ENCODE assay signal across 8 cellular contexts in the genomic region with DNA sequence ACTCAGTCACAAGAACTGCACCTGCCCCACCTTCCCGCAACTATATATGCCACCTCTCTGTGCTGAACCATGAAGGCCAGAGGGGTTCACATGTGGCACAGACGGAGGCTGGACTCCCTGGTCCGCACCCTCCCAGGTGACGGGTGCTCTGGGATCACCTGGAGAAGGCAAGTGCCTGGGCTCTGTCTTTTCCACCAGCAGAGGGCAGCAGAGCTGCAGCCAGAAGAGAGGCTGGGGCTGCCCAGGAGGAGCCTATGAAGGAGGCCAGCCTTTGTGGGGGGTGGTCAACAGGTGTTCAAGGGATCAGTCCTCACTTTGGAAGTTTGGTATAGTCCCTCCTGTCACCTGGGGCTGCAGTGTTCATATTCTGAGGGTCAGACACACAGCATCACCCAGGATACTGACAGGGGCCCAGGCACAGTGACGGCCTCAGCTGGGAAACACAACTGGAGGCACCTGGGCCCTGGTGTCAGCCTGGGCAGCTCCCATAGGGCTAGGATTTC. TPM values are rescaled to one million over a fixed set of nuclear protein-coding genes. Genes with fewer than 3 reads are reported as not detected.
DNase-seq lines count a peak whose midpoint lies in the region; ATAC-seq, FAIRE-seq and TF ChIP-seq lines count a peak whose summit lies in the region.

No MANE protein-coding gene starts in this region.

- no peak for TF ChIP-seq EP300 in K562 (IDR thresholded peaks at IDR 0.05; ENCODE audit: low read length)

- no peak overlapping the region for H2BK20ac ChIP-seq in IMR-90 (ENCODE audit: low read depth, low read length)

- no peak overlapping the region for H3K23ac ChIP-seq in IMR-90 (ENCODE audit: low read depth, low read length)

- peak overlapping the region; percentile 61 for H2AK9ac ChIP-seq in IMR-90 (replicated peaks; ENCODE audit: low read depth, low read length, poor library complexity)

- no peaks in the 10 kb centered on the region for H3K9me1 ChIP-seq in IMR-90 (ENCODE audit: insufficient read depth, low read length)
- H3K9me1 ChIP-seq in K562 (ENCODE audit: control insufficient read depth, insufficient read depth, low read length): peaks cover 6% of the 10 kb centered on the region

- no peak overlapping the region for H2BK5ac ChIP-seq in IMR-90 (ENCODE audit: low read depth, low read length, poor library complexity, severe bottlenecking)

- H3K4me3 ChIP-seq in IMR-90 (ENCODE audit: insufficient read depth, low read depth, low read length) (no peak overlapping the region), K562 (no peak overlapping the region)

- H3K9ac ChIP-seq in IMR-90 (ENCODE audit: low read depth, low read length): no peak overlapping the region
- peak overlapping the region in 1 of 2 experiments; percentile 0; a peak in 1 of 4 replicates for H3K9ac ChIP-seq in K562 (ENCODE audit: insufficient read depth in 1 of 2, low read depth in 2 of 2, low read length in 2 of 2)

- 0% methylated on average over 1 of the region's 5 CpGs; no CpG with 5 or more reads in 1 of the 2 experiments for WGBS in IMR-90 (ENCODE audit: extremely low coverage in 2 of 2, insufficient read length in 1 of 2), 2 experiments
- 5% methylated on average over 5 of the region's 5 CpGs for WGBS in K562 (ENCODE audit: insufficient coverage, low coverage, missing lambda C conversion rate)

- no peak overlapping the region for H3K18ac ChIP-seq in IMR-90 (ENCODE audit: low read depth, low read length)

- peak overlapping the region; percentile 70 for H2AFZ ChIP-seq in IMR-90 (replicated peaks; ENCODE audit: low read length, poor library complexity)
- H2AFZ ChIP-seq in K562 (ENCODE audit: low read depth, low read length): no peak overlapping the region

- no peak overlapping the region for H3K4me2 ChIP-seq in IMR-90 (ENCODE audit: low read depth, low read length)
- H3K4me2 ChIP-seq in K562 (ENCODE audit: insufficient read depth, low read length): no peak overlapping the region

- ATAC-seq in IMR-90 (ENCODE audit: low read depth) (peak; percentile 86), K562 (peak; percentile 98), HG02870 (IDR thresholded peaks at IDR 0.05; ENCODE audit: unreplicated experiment) (no peak)

- POLR2A ChIA-PET in IMR-90 (lab: Charles Lee; ENCODE audit: unreplicated experiment): no interaction called here
- POLR2A ChIA-PET in K562 (lab: Yijun Ruan, JAX): interaction anchor here (0.6 to 4.2 kb wide), 26 partner anchors 10 to 276 kb away, joined by 3 to 40 read pairs (median 4); partner anchors contain the start of gene GNAZ

- no TSS peak for BruUV-seq in IMR-90 (replicated peaks; lab: Mats Ljungman, UMichigan)
- no TSS peak for BruUV-seq in K562 (replicated peaks; lab: Mats Ljungman, UMichigan)

- peak; percentile 64 for TF ChIP-seq CTCF in IMR-90 (conservative IDR thresholded peaks at IDR 0.05; ENCODE audit: low read depth, low read length)
- TF ChIP-seq CTCF in K562 (IDR thresholded peaks at IDR 0.05 in 2 of 3, conservative IDR thresholded peaks at IDR 0.05 in 1 of 3; ENCODE audit: insufficient read depth in 2 of 3, low read depth in 1 of 3, low read length in 3 of 3): no peak

- H2BK15ac ChIP-seq in IMR-90 (ENCODE audit: low read depth, low read length): no peak overlapping the region

- H4K20me1 ChIP-seq in IMR-90 (ENCODE audit: insufficient read depth, low read length) (no peaks in the 10 kb centered on the region), K562 (replicated peaks; ENCODE audit: control insufficient read depth, insufficient read depth, low read length) (peaks cover 27% of the 10 kb centered on the region)

- H3K4me1 ChIP-seq in IMR-90 (ENCODE audit: control insufficient read depth, insufficient read depth, low read length) (no peaks in the 10 kb centered on the region), K562 (replicated peaks in 1 of 2; ENCODE audit: control insufficient read depth in 2 of 2, insufficient read depth in 2 of 2, low read length in 2 of 2) (no peaks in the 10 kb centered on the region)

- no peak overlapping the region for H3K4ac ChIP-seq in IMR-90 (ENCODE audit: low read depth, low read length)

- no peaks in the 10 kb centered on the region for H3K9me3 ChIP-seq in IMR-90 (ENCODE audit: control insufficient read depth, insufficient read depth, low read length)
- H3K9me3 ChIP-seq in K562 (replicated peaks; ENCODE audit: control insufficient read depth, insufficient read depth, low read depth, low read length): no peaks in the 10 kb centered on the region

- no peak overlapping the region for H3K14ac ChIP-seq in IMR-90 (replicated peaks; ENCODE audit: low read depth, low read length)

- H2AK5ac ChIP-seq in IMR-90 (ENCODE audit: low read depth, low read length): no peak overlapping the region

- dilution Hi-C loops in IMR-90 (cut with HindIII; ENCODE audit: low sequenced_read_pairs, unreplicated experiment): no loop called here

- in situ Hi-C loops in Caki2 (cut with HindIII; ENCODE audit: low pct_unique_long_range_greater_than_20kb, low sequenced_read_pairs) (no loop called here), IMR-90 (cut with MboI; ENCODE audit: low sequenced_read_pairs) (no loop called here), K562 (cut with MboI) (loop anchor here (5.0 kb wide), 1 partner anchor 279 kb away; no protein-coding TSS in a partner anchor)

- H4K5ac ChIP-seq in IMR-90 (ENCODE audit: low read depth, low read length): no peak overlapping the region

- peak; percentile 85 for FAIRE-seq in K562 (lab: Jason Lieb, UNC)

- H3K36me3 ChIP-seq in IMR-90 (ENCODE audit: control insufficient read depth, insufficient read depth, low read length) (no peaks in the 10 kb centered on the region), K562 (ENCODE audit: control insufficient read depth, insufficient read depth, low read length) (no peaks in the 10 kb centered on the region)

- TF ChIP-seq POLR2A in IMR-90 (IDR thresholded peaks at IDR 0.05; ENCODE audit: low read depth, low read length) (no peak), K562 (conservative IDR thresholded peaks at IDR 0.05) (no peak)

- no peak overlapping the region for H4K91ac ChIP-seq in IMR-90 (ENCODE audit: insufficient read depth, low read depth, low read length)

- H3K27me3 ChIP-seq in IMR-90 (ENCODE audit: control insufficient read depth, insufficient read depth, low read length): peaks cover 1% of the 10 kb centered on the region
- peaks cover 0 to 8% of the 10 kb centered on the region in 2 experiments; a peak in 1 of 5 replicates for H3K27me3 ChIP-seq in K562 (ENCODE audit: control insufficient read depth in 2 of 2, insufficient read depth in 2 of 2, low read length in 2 of 2)

- no peaks in the 10 kb centered on the region for H3K79me1 ChIP-seq in IMR-90 (ENCODE audit: low read depth in 1 of 2, low read length in 2 of 2)

- CTCF ChIA-PET in IMR-90 (lab: Yijun Ruan, JAX) (interaction anchor here (0.6 to 1.6 kb wide), 6 partner anchors 9 to 68 kb away, joined by 3 to 7 read pairs (median 4); no protein-coding TSS in a partner anchor), K562 (lab: Yijun Ruan, JAX; ENCODE audit: low intra/inter-chr PET ratio) (interaction anchor here (0.6 to 8.8 kb wide), 31 partner anchors 8 to 647 kb away, joined by 3 to 90 read pairs (median 4); partner anchors contain the start of gene IGLL5)

- intact Hi-C loops in IMR-90 (cut with micrococcal nuclease) (loop anchor here (1.0 to 5.0 kb wide), 4 partner anchors 29 to 279 kb away; no protein-coding TSS in a partner anchor), K562 (cut with micrococcal nuclease) (loop anchor here (1.0 to 10.0 kb wide), 7 partner anchors 29 to 436 kb away; no protein-coding TSS in a partner anchor)

- DNase-seq in Caki2 (ENCODE audit: low read depth) (peak; percentile 33), IMR-90 (peak; percentile 31), T-helper 22 cell (ENCODE audit: low read depth) (peak; percentile 27), K562 (ENCODE audit: extremely low read depth in 1 of 4, low spot score in 3 of 4) (peak; percentile 94 to 100 (median 98)), inferior parietal cortex (ENCODE audit: extremely low spot score) (peak; percentile 68), mesenteric fat pad (ENCODE audit: low spot score) (no peak)
- DNase-seq in stimulated activated CD4-positive, alpha-beta T cell treated with anti-CD3 and anti-CD28 coated beads, Interleukin-1b, Interleukin-23, amount 100 ng/mL, for 1 hour (ENCODE audit: low read depth in 2 of 2): peak; percentile 17 to 49

- no peak overlapping the region for H4K8ac ChIP-seq in IMR-90 (ENCODE audit: low read depth in 2 of 2, low read length in 2 of 2)

- H3K56ac ChIP-seq in IMR-90 (ENCODE audit: extremely low read depth, insufficient read depth, low read length): no peak overlapping the region

- TF ChIP-seq RAD21 in IMR-90 (IDR thresholded peaks at IDR 0.05; ENCODE audit: low read length): peak; percentile 62
- no peak for TF ChIP-seq RAD21 in K562 (CRISPR knock-in tag; conservative IDR thresholded peaks at IDR 0.05 in 1 of 2, IDR thresholded peaks at IDR 0.05 in 1 of 2)

- no peak overlapping the region for H3K27ac ChIP-seq in IMR-90 (ENCODE audit: insufficient read depth, low read length)
- no peak overlapping the region for H3K27ac ChIP-seq in K562 (ENCODE audit: extremely low read depth, low read depth, low read length)

- H2BK120ac ChIP-seq in IMR-90 (ENCODE audit: low read depth, low read length): no peak overlapping the region

- no peaks in the 10 kb centered on the region for H3K79me2 ChIP-seq in K562 (ENCODE audit: control insufficient read depth, insufficient read depth, low read length)

RNA-seq across cellular contexts. Expression of gene IGLL5, which starts 39.2 kb away (rescaled TPM):
- not detected in 2 replicates for total RNA-seq in Caki2 (2014; rRNA removed; shearing (Covaris generic); ENCODE audit: low replicate concordance)
- not detected in 2 replicates for total RNA-seq in IMR-90 (2012; rRNA removed)
- polyA plus RNA-seq in IMR-90 (2012; rRNA removed): not detected in 2 replicates
- polyA plus RNA-seq in IMR-90 (2012; cell fraction: cytosol; rRNA removed): not detected in 2 replicates
- not detected in 2 replicates for polyA plus RNA-seq in IMR-90 (2012; cell fraction: nucleus; rRNA removed; ENCODE audit: low replicate concordance)
- not detected in 2 replicates for total RNA-seq in K562 (2011; cell fraction: chromatin; rRNA removed; ENCODE audit: low replicate concordance)
- not detected in 2 replicates for total RNA-seq in K562 (2011; cell fraction: nucleolus; rRNA removed)
- total RNA-seq in K562 (2011; cell fraction: nucleoplasm; rRNA removed): not detected in 2 replicates
- total RNA-seq in K562 (2014; rRNA removed): not detected in 2 replicates
- total RNA-seq in K562 (2014; rRNA removed; fragmentation: Illumina TruSeq; extraction: Trizol): not detected in 2 replicates
- total RNA-seq in K562 (2015; rRNA removed; fragmentation: Illumina TruSeq; extraction: Trizol): not detected in 2 replicates
- not detected in 2 replicates for total RNA-seq in K562 (2021)
- not detected in 2 replicates for polyA plus RNA-seq in K562 (2011; rRNA removed)
- polyA plus RNA-seq in K562 (2011; cell fraction: cytosol; rRNA removed): not detected in 2 replicates
- not detected in 2 replicates for polyA plus RNA-seq in K562 (2011; cell fraction: nucleus; rRNA removed)
- polyA plus RNA-seq in K562 (2012): not detected in 2 replicates
- polyA plus RNA-seq in K562 (2014; fragmentation: Illumina TruSeq; extraction: Trizol): not detected in 2 replicates
- polyA plus RNA-seq in K562 (2014; fragmentation: Nextera tagmentation; extraction: Ambion mirVana): not detected
- polyA plus RNA-seq in K562 (2014; rRNA removed): not detected in 2 replicates
- polyA minus RNA-seq in K562 (2011; rRNA and poly(A)+ RNA removed): not detected in 2 replicates
- polyA minus RNA-seq in K562 (2011; cell fraction: cytosol; rRNA and poly(A)+ RNA removed): not detected in 2 replicates
- not detected in 2 replicates for polyA minus RNA-seq in K562 (2011; cell fraction: nucleus; rRNA and poly(A)+ RNA removed)
- total RNA-seq in mesenteric fat pad: not detected
